Comparison of ENCODE assay signal across 12 cellular contexts in genomic region chr20:53291548-53291947, GRCh38.
A peak's percentile ranks its signal among the peaks of the same experiment; 100 is the strongest.
DNase-seq lines count a peak whose midpoint lies in the region; ATAC-seq, FAIRE-seq and TF ChIP-seq lines count a peak whose summit lies in the region.
"Had no signal": no experiment of that assay in that cellular context is flagged by ENCODE, and none has a peak within 500 bp of the region (broad histone marks: within the 10 kb centered on the region; RNA-seq: fewer than 3 reads in every experiment).

No MANE protein-coding gene starts in this region.

- H2AFZ ChIP-seq in keratinocyte (ENCODE audit: control insufficient read depth, low read length), result no peak overlapping the region

- no peaks in the 10 kb centered on the region for H3K36me3 ChIP-seq in SJCRH30
- no peaks in the 10 kb centered on the region for H3K36me3 ChIP-seq in keratinocyte (ENCODE audit: control insufficient read depth in 2 of 2, extremely low read depth in 1 of 2, insufficient read depth in 2 of 2, low read length in 2 of 2)
- H3K36me3 ChIP-seq: stomach had no signal

- FAIRE-seq in keratinocyte (lab: Jason Lieb, UNC), result no peak

- ATAC-seq in HG03280 (IDR thresholded peaks at IDR 0.05; ENCODE audit: unreplicated experiment), result no peak
- ATAC-seq: naive thymus-derived CD4-positive, alpha-beta T cell had no signal

- no peak overlapping the region for H3K4me3 ChIP-seq in HFF-Myc (replicated peaks; ENCODE audit: low read depth, low read length)
- H3K4me3 ChIP-seq in SJCRH30, result no peak overlapping the region
- no peak overlapping the region for H3K4me3 ChIP-seq in keratinocyte (ENCODE audit: control insufficient read depth in 2 of 3, extremely low read depth in 1 of 3, insufficient read depth in 2 of 3, low read depth in 1 of 3, low read length in 3 of 3)
- H3K4me3 ChIP-seq: stomach had no signal

- H3K4me1 ChIP-seq in SJCRH30 (no peaks in the 10 kb centered on the region), keratinocyte (ENCODE audit: control insufficient read depth, extremely low read depth, insufficient read depth, low read length) (no peaks in the 10 kb centered on the region)
- H3K4me1 ChIP-seq: stomach had no signal

- H3K79me2 ChIP-seq in keratinocyte (ENCODE audit: control insufficient read depth, insufficient read depth, low read length), result no peaks in the 10 kb centered on the region

- dilution Hi-C loops in keratinocyte (cut with MboI; ENCODE audit: extremely low pct_ligation_motif_present, low sequenced_read_pairs), result no loop called here

- no peak overlapping the region for H3K9ac ChIP-seq in keratinocyte (ENCODE audit: control insufficient read depth, extremely low read depth, insufficient read depth, low read length)

- TF ChIP-seq CTCF in HFF-Myc (IDR thresholded peaks at IDR 0.05; ENCODE audit: low read depth, low read length, missing control alignments) (peak; percentile 26), keratinocyte (optimal IDR thresholded peaks at IDR 0.05 in 1 of 3, IDR thresholded peaks at IDR 0.05 in 1 of 3, conservative IDR thresholded peaks at IDR 0.05 in 1 of 3; ENCODE audit: extremely low read depth in 1 of 3, insufficient read depth in 2 of 3, low read length in 3 of 3) (peak in 2 of 3 experiments; percentile 15 to 21)

- H3K27me3 ChIP-seq in SJCRH30 (peaks cover 16% of the 10 kb centered on the region), keratinocyte (ENCODE audit: control insufficient read depth, extremely low read depth, insufficient read depth, low read length) (no peaks in the 10 kb centered on the region)
- H3K27me3 ChIP-seq: stomach had no signal

- H4K20me1 ChIP-seq in keratinocyte (ENCODE audit: control insufficient read depth, extremely low read depth, insufficient read depth, low read length), result no peaks in the 10 kb centered on the region

- H3K27ac ChIP-seq in SJCRH30 (no peak overlapping the region), keratinocyte (ENCODE audit: control insufficient read depth, insufficient read depth, low read length) (no peak overlapping the region)
- H3K27ac ChIP-seq: stomach had no signal

- H3K9me3 ChIP-seq in SJCRH30 (replicated peaks), result no peaks in the 10 kb centered on the region
- no peaks in the 10 kb centered on the region for H3K9me3 ChIP-seq in keratinocyte (ENCODE audit: control insufficient read depth, low read depth, low read length)
- H3K9me3 ChIP-seq: stomach had no signal

- DNase-seq in EL, result peak; percentile 3
- no peak for DNase-seq in HFF-Myc (ENCODE audit: extremely low read depth, low read depth)
- peak; percentile 17 to 47 for DNase-seq in SJCRH30
- no peak for DNase-seq in keratinocyte (ENCODE audit: low read depth, low spot score)
- DNase-seq in GOT3 (lab: John Stamatoyannopoulos, UW), result no peak
- DNase-seq in NCI-H1417 (lab: John Stamatoyannopoulos, UW), result no peak
- DNase-seq: activated naive CD4-positive, alpha-beta T cell treated with Interleukin-2 at 50 U/mL for 16 hours; DMS79 treated with DMSO at 0.1 percent for 48 hours; naive thymus-derived CD4-positive, alpha-beta T cell; NK-92 treated with Interleukin-12 subunit alpha and Interleukin-12 subunit beta, amount 100 ng/mL, for 24 hours; stomach had no signal

- no peaks in the 10 kb centered on the region for H3K9me1 ChIP-seq in keratinocyte (ENCODE audit: control insufficient read depth, extremely low read depth, insufficient read depth, low read length)

- H3K4me2 ChIP-seq in keratinocyte (ENCODE audit: control insufficient read depth, extremely low read depth, insufficient read depth, low read depth, low read length), result no peak overlapping the region

Comparison
In these comparisons a context has a peak if more than half of its experiments do, and no peak if none do; other contexts are left out.
1. DNase-seq: peak in EL (single experiment) and SJCRH30 (2 of 2); none in HFF-Myc (single experiment), keratinocyte (single experiment), GOT3 (single experiment) and NCI-H1417 (0 of 3).